1 cellular context compared by ENCODE assay signal in genomic region chr12:6198556-6198955, GRCh38.
TF ChIP-seq lines count a peak whose summit lies in the region.

No MANE protein-coding gene starts in this region.

TF ChIP-seq in H1, 55 proteins besides CTCF, POLR2A, EP300 and RAD21 (continued from another document):
- TF ChIP-seq ATF2 (IDR thresholded peaks at IDR 0.05; ENCODE audit: low read length) (no peak), FOSL1 (IDR thresholded peaks at IDR 0.05; ENCODE audit: insufficient read depth, low read depth, low read length) (no peak), PHF8 (conservative IDR thresholded peaks at IDR 0.05; ENCODE audit: low read depth, low read length) (no peak), RFX5 (IDR thresholded peaks at IDR 0.05; ENCODE audit: borderline replicate concordance, low read depth, low read length) (no peak), BCL11A (IDR thresholded peaks at IDR 0.05; ENCODE audit: low read depth in 2 of 2, low read length in 2 of 2) (no peak), ZNF274 (IDR thresholded peaks at IDR 0.05; ENCODE audit: borderline replicate concordance, extremely low read depth, low read length) (no peak), EZH2 (IDR thresholded peaks at IDR 0.05; ENCODE audit: low read depth, low read length, severe bottlenecking) (no peak), CREB1 (IDR thresholded peaks at IDR 0.05) (no peak), GABPA (IDR thresholded peaks at IDR 0.05; ENCODE audit: borderline replicate concordance, insufficient read depth, low read length) (no peak), MAFK (IDR thresholded peaks at IDR 0.05; ENCODE audit: low read depth, low read length) (no peak), KDM5A (IDR thresholded peaks at IDR 0.05; ENCODE audit: low read length) (no peak), SIX5 (IDR thresholded peaks at IDR 0.05; ENCODE audit: low read depth, low read length) (no peak), POU5F1 (IDR thresholded peaks at IDR 0.05; ENCODE audit: low read depth, low read length) (no peak), E2F6 (IDR thresholded peaks at IDR 0.05) (no peak), CBX8 (IDR thresholded peaks at IDR 0.05; ENCODE audit: borderline replicate concordance, low read depth, low read length) (no peak)
